In genomic region chr12:121383601-121384019, GRCh38 we compare ENCODE assay signal across 2 cellular contexts.
TF ChIP-seq lines count a peak whose summit lies in the region.

No MANE protein-coding gene starts in this region.

TF ChIP-seq in HEK293, 187 proteins besides CTCF, POLR2A, EP300 and RAD21:
- no peak for TF ChIP-seq ZNF23 (tag by site-specific recombination; IDR thresholded peaks at IDR 0.05; ENCODE audit: borderline replicate concordance)
- TF ChIP-seq WT1 (tag by site-specific recombination; IDR thresholded peaks at IDR 0.05) = no peak
- no peak for TF ChIP-seq ZSCAN23 (tag by site-specific recombination; IDR thresholded peaks at IDR 0.05)
- no peak for TF ChIP-seq ZNF174 (tag by site-specific recombination; IDR thresholded peaks at IDR 0.05)
- TF ChIP-seq IKZF3 (tag by site-specific recombination; IDR thresholded peaks at IDR 0.05) = no peak
- no peak for TF ChIP-seq ZNF645 (tag by site-specific recombination; IDR thresholded peaks at IDR 0.05)
- peak; percentile 77; the same call in 1 of the 2 replicates for TF ChIP-seq ZNF580 (tag by site-specific recombination; IDR thresholded peaks at IDR 0.05)

TF ChIP-seq in K562, 482 proteins besides CTCF, POLR2A, EP300 and RAD21 (continues in another document):
- TF ChIP-seq CC2D1A (IDR thresholded peaks at IDR 0.05) (peak; percentile 68), NFATC3 (IDR thresholded peaks at IDR 0.05) (no peak), CBX8 (IDR thresholded peaks at IDR 0.05; ENCODE audit: borderline replicate concordance, extremely low read depth, low read depth, low read length, poor library complexity, severe bottlenecking) (no peak), RBM34 (IDR thresholded peaks at IDR 0.05; ENCODE audit: borderline replicate concordance, insufficient read depth, low read length) (no peak), ZNF124 (CRISPR knock-in tag; IDR thresholded peaks at IDR 0.05) (no peak), PHF20 (IDR thresholded peaks at IDR 0.05; ENCODE audit: partially characterized antibody) (peak; percentile 21), MYBL2 (IDR thresholded peaks at IDR 0.05; ENCODE audit: low read depth) (no peak), MYBL2 (CRISPR knock-in tag; IDR thresholded peaks at IDR 0.05; ENCODE audit: borderline replicate concordance) (no peak), SUPT5H (IDR thresholded peaks at IDR 0.05) (no peak), CTBP1 (IDR thresholded peaks at IDR 0.05; ENCODE audit: borderline replicate concordance) (no peak), CBX3 (IDR thresholded peaks at IDR 0.05; ENCODE audit: borderline replicate concordance in 1 of 2, low read length in 2 of 2) (0 out of 3 replicates have a peak, but pooled peaks of 1 of the 2 experiments have one; percentile 52), HCFC1 (IDR thresholded peaks at IDR 0.05; ENCODE audit: low read depth, low read length) (no peak), GATA2 (CRISPR knock-in tag; IDR thresholded peaks at IDR 0.05) (no peak), EZH2 (IDR thresholded peaks at IDR 0.05; ENCODE audit: borderline replicate concordance, low read depth, low read length) (no peak), ZNF79 (CRISPR knock-in tag; IDR thresholded peaks at IDR 0.05; ENCODE audit: low read depth) (no peak), STAT5A (IDR thresholded peaks at IDR 0.05; ENCODE audit: borderline replicate concordance, low read length) (0 out of 2 replicates have a peak, but pooled peaks have one; percentile 31), CBFA2T3 (IDR thresholded peaks at IDR 0.05) (peak; percentile 56), PRDM10 (IDR thresholded peaks at IDR 0.05; ENCODE audit: partially characterized antibody) (no peak), PHF21A (IDR thresholded peaks at IDR 0.05; ENCODE audit: borderline replicate concordance, low read depth) (no peak), ZNF253 (CRISPR knock-in tag; conservative IDR thresholded peaks at IDR 0.05) (no peak), CHAMP1 (IDR thresholded peaks at IDR 0.05) (peak; percentile 92), TCF3 (CRISPR knock-in tag; IDR thresholded peaks at IDR 0.05) (peak; percentile 56), TRIM24 (IDR thresholded peaks at IDR 0.05) (0 out of 4 replicates have a peak, but pooled peaks of 1 of the 2 experiments have one; percentile 16), TRIM25 (IDR thresholded peaks at IDR 0.05; ENCODE audit: borderline replicate concordance) (no peak), RCOR1 (IDR thresholded peaks at IDR 0.05; ENCODE audit: borderline replicate concordance in 1 of 2, low read depth in 2 of 2, low read length in 2 of 2) (peak in 1 of 2 experiments; percentile 53; a peak in 2 of 4 replicates), DPF2 (IDR thresholded peaks at IDR 0.05) (no peak), RB1 (IDR thresholded peaks at IDR 0.05; ENCODE audit: low read depth) (peak; percentile 44; the same call in 1 of the 2 replicates), KDM1A (IDR thresholded peaks at IDR 0.05) (peak; percentile 13 to 74; a peak in 2 of 4 replicates), NBN (IDR thresholded peaks at IDR 0.05; ENCODE audit: low read depth) (0 out of 2 replicates have a peak, but pooled peaks have one; percentile 24), PHF8 (IDR thresholded peaks at IDR 0.05; ENCODE audit: borderline replicate concordance, low read length) (no peak), HMGXB4 (CRISPR knock-in tag; IDR thresholded peaks at IDR 0.05) (no peak), SMARCA5 (IDR thresholded peaks at IDR 0.05) (peak; percentile 81), KAT8 (IDR thresholded peaks at IDR 0.05; ENCODE audit: low read depth) (no peak), RBM39 (optimal IDR thresholded peaks at IDR 0.05; ENCODE audit: low read depth, low read length) (no peak), POLR2B (IDR thresholded peaks at IDR 0.05; ENCODE audit: low read depth, partially characterized antibody) (no peak), MECOM (CRISPR knock-in tag; IDR thresholded peaks at IDR 0.05) (no peak), ATF6 (CRISPR knock-in tag; IDR thresholded peaks at IDR 0.05) (no peak), ZNF766 (CRISPR knock-in tag; conservative IDR thresholded peaks at IDR 0.05) (no peak), TEAD2 (tag; IDR thresholded peaks at IDR 0.05) (no peak), CTCFL (IDR thresholded peaks at IDR 0.05; ENCODE audit: borderline replicate concordance, insufficient read depth, low read depth, low read length, poor library complexity, severe bottlenecking) (peak; percentile 5), BCOR (IDR thresholded peaks at IDR 0.05) (peak; percentile 85), KAT2B (IDR thresholded peaks at IDR 0.05; ENCODE audit: low read depth, low read length) (no peak)
